12 cellular contexts compared by ENCODE assay signal in the genomic region with DNA sequence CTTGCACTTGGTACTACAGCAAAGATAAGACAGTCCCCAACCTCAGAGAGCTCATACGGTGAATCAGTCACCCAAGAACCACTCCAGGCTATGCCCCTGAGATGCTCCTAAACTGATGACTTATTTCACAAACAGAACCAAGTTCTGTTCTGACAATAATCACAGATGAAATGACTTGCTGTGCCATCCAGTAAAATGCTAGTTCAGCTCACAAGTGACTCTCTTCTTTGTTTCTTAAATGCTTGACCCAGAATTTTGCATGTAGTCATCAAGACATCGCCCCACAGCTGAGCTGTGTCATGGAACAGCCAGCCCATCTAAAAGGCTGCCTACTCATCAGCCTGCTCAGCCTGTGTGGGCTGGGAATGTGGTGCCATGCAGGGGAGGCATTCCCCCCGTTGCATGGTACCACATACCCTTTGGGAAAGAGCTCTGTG. TPM values are rescaled to one million over a fixed set of nuclear protein-coding genes. Genes with fewer than 3 reads are reported as not detected.
DNase-seq lines count a peak whose midpoint lies in the region; ATAC-seq, FAIRE-seq and TF ChIP-seq lines count a peak whose summit lies in the region.
"Had no signal": no experiment of that assay in that cellular context is flagged by ENCODE, and none has a peak within 500 bp of the region (broad histone marks: within the 10 kb centered on the region; RNA-seq: fewer than 3 reads in every experiment).

No MANE protein-coding gene starts in this region.

- no peaks in the 10 kb centered on the region for H3K36me3 ChIP-seq in astrocyte (ENCODE audit: insufficient read depth, low read length)
- H3K36me3 ChIP-seq: BLaER1 had no signal

- no peak overlapping the region for H2AFZ ChIP-seq in astrocyte (ENCODE audit: low read depth, low read length)

- H3K9me3 ChIP-seq in astrocyte (ENCODE audit: insufficient read depth, low read depth, low read length), result no peaks in the 10 kb centered on the region
- H3K9me3 ChIP-seq: BLaER1, testis had no signal

- no peaks in the 10 kb centered on the region for H4K20me1 ChIP-seq in astrocyte (ENCODE audit: insufficient read depth, low read length)
- H4K20me1 ChIP-seq: BLaER1 had no signal

- no peak overlapping the region for H3K9ac ChIP-seq in astrocyte (ENCODE audit: low read length)
- H3K9ac ChIP-seq: BLaER1 had no signal

- no peak overlapping the region for H3K4me2 ChIP-seq in astrocyte (ENCODE audit: low read length)
- H3K4me2 ChIP-seq: BLaER1 had no signal

- no peaks in the 10 kb centered on the region for H3K27me3 ChIP-seq in astrocyte (ENCODE audit: insufficient read depth, low read length)
- H3K27me3 ChIP-seq: BLaER1, testis had no signal

- peak; percentile 52 to 86 for ATAC-seq in natural killer cell treated with Interleukin-12 subunit alpha and Interleukin-12 subunit beta and Interleukin-15 and Interleukin-18, amount 100 ng/mL, for 72 hours
- ATAC-seq in natural killer cell, result no peak
- ATAC-seq in HG03103 (IDR thresholded peaks at IDR 0.05; ENCODE audit: low read depth, unreplicated experiment), result peak; percentile 39
- peak; percentile 87 for ATAC-seq in stimulated activated naive CD8-positive, alpha-beta T cell treated with anti-CD3 and anti-CD28 coated beads, Interleukin-15, amount 100 ng/mL, for 72 hours
- ATAC-seq in naive thymus-derived CD8-positive, alpha-beta T cell, result no peak

- no peak for DNase-seq in natural killer cell treated with Interleukin-12 subunit alpha and Interleukin-12 subunit beta and Interleukin-15 and Interleukin-18, amount 100 ng/mL, for 72 hours (ENCODE audit: low spot score)
- no peak for DNase-seq in natural killer cell
- no peak for DNase-seq in astrocyte (ENCODE audit: low read depth)
- peak in 1 of 2 donors; percentile 30 for DNase-seq in stimulated activated naive CD8-positive, alpha-beta T cell treated with anti-CD3 and anti-CD28 coated beads, Interleukin-15, amount 100 ng/mL, for 72 hours
- DNase-seq in CD1c-positive myeloid dendritic cell (ENCODE audit: extremely low spot score), result no peak
- DNase-seq in NCI-H2196 (lab: John Stamatoyannopoulos, UW; ENCODE audit: unreplicated experiment), result no peak
- DNase-seq in naive thymus-derived CD8-positive, alpha-beta T cell, result no peak
- DNase-seq: NCI-H748 treated with DMSO at 0.1 percent for 48 hours, testis had no signal

- H3K27me3 Mint-ChIP-seq in natural killer cell treated with Interleukin-12 subunit alpha and Interleukin-12 subunit beta and Interleukin-15 and Interleukin-18, amount 100 ng/mL, for 72 hours, result peaks cover 10% of the 10 kb centered on the region in 2 donors
- H3K27me3 Mint-ChIP-seq in natural killer cell (ENCODE audit: low read depth in 2 of 2) (peaks cover 9 to 10% of the 10 kb centered on the region in 2 donors), astrocyte (ENCODE audit: low read depth, unreplicated experiment) (no peaks in the 10 kb centered on the region)
- H3K27me3 Mint-ChIP-seq in stimulated activated naive CD8-positive, alpha-beta T cell treated with anti-CD3 and anti-CD28 coated beads, Interleukin-15, amount 100 ng/mL, for 72 hours, result no peaks in the 10 kb centered on the region
- H3K27me3 Mint-ChIP-seq in naive thymus-derived CD8-positive, alpha-beta T cell, result peaks cover 0 to 5% (median 2%) of the 10 kb centered on the region in 5 donors

- H3K4me3 Mint-ChIP-seq in natural killer cell treated with Interleukin-12 subunit alpha and Interleukin-12 subunit beta and Interleukin-15 and Interleukin-18, amount 100 ng/mL, for 72 hours, result no peak overlapping the region
- H3K4me3 Mint-ChIP-seq in natural killer cell (no peak overlapping the region), astrocyte (ENCODE audit: unreplicated experiment) (no peak overlapping the region)
- no peak overlapping the region for H3K4me3 Mint-ChIP-seq in stimulated activated naive CD8-positive, alpha-beta T cell treated with anti-CD3 and anti-CD28 coated beads, Interleukin-15, amount 100 ng/mL, for 72 hours
- no peak overlapping the region for H3K4me3 Mint-ChIP-seq in naive thymus-derived CD8-positive, alpha-beta T cell

- H3K27ac ChIP-seq in astrocyte (ENCODE audit: low read depth, low read length), result no peak overlapping the region
- H3K27ac ChIP-seq: BLaER1, testis had no signal

- H3K36me3 Mint-ChIP-seq in natural killer cell treated with Interleukin-12 subunit alpha and Interleukin-12 subunit beta and Interleukin-15 and Interleukin-18, amount 100 ng/mL, for 72 hours, result no peaks in the 10 kb centered on the region
- no peaks in the 10 kb centered on the region for H3K36me3 Mint-ChIP-seq in natural killer cell
- no peaks in the 10 kb centered on the region for H3K36me3 Mint-ChIP-seq in astrocyte (ENCODE audit: low read depth, unreplicated experiment)
- H3K36me3 Mint-ChIP-seq in naive thymus-derived CD8-positive, alpha-beta T cell, result no peaks in the 10 kb centered on the region

- no peaks in the 10 kb centered on the region for H3K9me3 Mint-ChIP-seq in natural killer cell treated with Interleukin-12 subunit alpha and Interleukin-12 subunit beta and Interleukin-15 and Interleukin-18, amount 100 ng/mL, for 72 hours
- H3K9me3 Mint-ChIP-seq in natural killer cell (no peaks in the 10 kb centered on the region), astrocyte (ENCODE audit: unreplicated experiment) (peaks cover 3% of the 10 kb centered on the region)
- H3K9me3 Mint-ChIP-seq in stimulated activated naive CD8-positive, alpha-beta T cell treated with anti-CD3 and anti-CD28 coated beads, Interleukin-15, amount 100 ng/mL, for 72 hours, result no peaks in the 10 kb centered on the region
- no peaks in the 10 kb centered on the region for H3K9me3 Mint-ChIP-seq in naive thymus-derived CD8-positive, alpha-beta T cell

- H3K79me2 ChIP-seq in astrocyte (ENCODE audit: insufficient read depth, low read length), result no peaks in the 10 kb centered on the region

- no peak overlapping the region for H3K4me3 ChIP-seq in astrocyte (ENCODE audit: insufficient read depth, low read depth, low read length)
- H3K4me3 ChIP-seq: BLaER1, testis had no signal

- no peak overlapping the region for H3K27ac Mint-ChIP-seq in natural killer cell treated with Interleukin-12 subunit alpha and Interleukin-12 subunit beta and Interleukin-15 and Interleukin-18, amount 100 ng/mL, for 72 hours
- no peak overlapping the region for H3K27ac Mint-ChIP-seq in natural killer cell
- H3K27ac Mint-ChIP-seq in astrocyte (ENCODE audit: unreplicated experiment), result peak overlapping the region; percentile 3
- H3K27ac Mint-ChIP-seq in stimulated activated naive CD8-positive, alpha-beta T cell treated with anti-CD3 and anti-CD28 coated beads, Interleukin-15, amount 100 ng/mL, for 72 hours, result no peak overlapping the region
- H3K27ac Mint-ChIP-seq in naive thymus-derived CD8-positive, alpha-beta T cell, result no peak overlapping the region

- POLR2A ChIA-PET in naive thymus-derived CD8-positive, alpha-beta T cell (lab: Charles Lee), result no interaction called here

- peaks cover 2 to 5% of the 10 kb centered on the region in 2 donors for H3K4me1 Mint-ChIP-seq in natural killer cell treated with Interleukin-12 subunit alpha and Interleukin-12 subunit beta and Interleukin-15 and Interleukin-18, amount 100 ng/mL, for 72 hours (ENCODE audit: low read depth in 2 of 2)
- H3K4me1 Mint-ChIP-seq in natural killer cell (peaks cover 1 to 6% of the 10 kb centered on the region in 2 donors), astrocyte (ENCODE audit: low read depth, unreplicated experiment) (peaks cover 20% of the 10 kb centered on the region)
- peaks cover 33% of the 10 kb centered on the region for H3K4me1 Mint-ChIP-seq in stimulated activated naive CD8-positive, alpha-beta T cell treated with anti-CD3 and anti-CD28 coated beads, Interleukin-15, amount 100 ng/mL, for 72 hours
- peaks cover 3 to 13% (median 5%) of the 10 kb centered on the region in 4 donors for H3K4me1 Mint-ChIP-seq in naive thymus-derived CD8-positive, alpha-beta T cell

- FAIRE-seq in astrocyte (lab: Jason Lieb, UNC), result no peak
- FAIRE-seq: keratinocyte had no signal

- H3K4me1 ChIP-seq in astrocyte (ENCODE audit: insufficient read depth, low read length), result peaks cover 5% of the 10 kb centered on the region

- TF ChIP-seq CTCF in natural killer cell (IDR thresholded peaks at IDR 0.05) (no peak), astrocyte (IDR thresholded peaks at IDR 0.05; ENCODE audit: insufficient read depth, low read depth, low read length) (no peak)

- intact Hi-C loops in natural killer cell (cut with micrococcal nuclease), result no loop called here

RNA-seq across cellular contexts. Expression of a gene that starts 6.1 kb away (rescaled TPM):
- 1 to 10 TPM; 6.3 to 8.0 TPM for total RNA-seq in natural killer cell treated with Interleukin-12 subunit alpha and Interleukin-12 subunit beta and Interleukin-15 and Interleukin-18, amount 100 ng/mL, for 72 hours
- total RNA-seq in natural killer cell (1 to 10 TPM; 5.0 to 6.3 (median 5.3) TPM), astrocyte (12.5 and 14.1 TPM in 2 replicates)
- 1 to 10 TPM; 5.4 TPM for total RNA-seq in naive thymus-derived CD8-positive, alpha-beta T cell
- polyA plus RNA-seq in naive thymus-derived CD8-positive, alpha-beta T cell, result under 1 TPM; 0.19 to 0.29 (median 0.24) TPM

Comparison
In these comparisons a context has a peak if more than half of its experiments do, and no peak if none do; other contexts are left out.
1. ATAC-seq: peak in natural killer cell treated with Interleukin-12 subunit alpha and Interleukin-12 subunit beta and Interleukin-15 and Interleukin-18, amount 100 ng/mL, for 72 hours (2 of 2), HG03103 (single experiment) and stimulated activated naive CD8-positive, alpha-beta T cell treated with anti-CD3 and anti-CD28 coated beads, Interleukin-15, amount 100 ng/mL, for 72 hours (single experiment); none in natural killer cell (0 of 3) and naive thymus-derived CD8-positive, alpha-beta T cell (0 of 2).